ENCODE assay signal across 20 cellular contexts in genomic region chr6:40807484-40807883, GRCh38.
DNase-seq lines count a peak whose midpoint lies in the region; ATAC-seq, FAIRE-seq and TF ChIP-seq lines count a peak whose summit lies in the region.
"Had no signal": no experiment of that assay in that cellular context is flagged by ENCODE, and none has a peak within 500 bp of the region (broad histone marks: within the 10 kb centered on the region; RNA-seq: fewer than 3 reads in every experiment).

No MANE protein-coding gene starts in this region.

- H3K27ac ChIP-seq in small intestine (ENCODE audit: low read depth in 1 of 2, low read length in 1 of 2), result no peak overlapping the region
- H3K27ac ChIP-seq: cardiac muscle cell, PC-9 had no signal

- no peak for TF ChIP-seq POLR2A in H54 (IDR thresholded peaks at IDR 0.05; ENCODE audit: low read depth, low read length)

- DNase-seq in H54 (ENCODE audit: insufficient read length, low spot score), result peak; percentile 17
- DNase-seq in RPMI7951 (ENCODE audit: low read depth), result peak; percentile 81
- DNase-seq in glomerular visceral epithelial cell (ENCODE audit: extremely low spot score), result peak; percentile 69
- DNase-seq in small intestine, result peak; percentile 71
- DNase-seq: HCEC 1CT; left ventricle myocardium superior; MM.1S; naive thymus-derived CD4-positive, alpha-beta T cell; NCI-H2029 treated with DMSO at 0.1 percent for 48 hours; NCI-H526; PC-9; stimulated activated naive CD4-positive, alpha-beta T cell; T-cell had no signal

- peak; percentile 81 for FAIRE-seq in H54 (lab: Jason Lieb, UNC)
- no peak for FAIRE-seq in small intestine (lab: Jason Lieb, UNC)

- peaks cover 13% of the 10 kb centered on the region for H3K4me1 Mint-ChIP-seq in stimulated activated memory B cell treated with anti-CD40 and anti-IgM and Interleukin-4, amounts not matched to agents 10 μg/mL and 1 μg/mL and 100 μg/mL, for 72 hours
- H3K4me1 Mint-ChIP-seq: T-cell had no signal

- H3K9me3 ChIP-seq in small intestine (ENCODE audit: control insufficient read depth, low read depth), result no peaks in the 10 kb centered on the region

- H3K36me3 ChIP-seq in small intestine (ENCODE audit: control insufficient read depth in 2 of 2, insufficient read depth in 2 of 2, low read length in 2 of 2), result no peaks in the 10 kb centered on the region
- H3K36me3 ChIP-seq: cardiac muscle cell had no signal

- WGBS in small intestine, 3 donors, result 32 to 64% (median 39%) methylated on average over 5 of the region's 5 CpGs

- H3K4me1 ChIP-seq in small intestine (ENCODE audit: control insufficient read depth in 2 of 2, insufficient read depth in 1 of 2, low read depth in 1 of 2, low read length in 1 of 2), result no peaks in the 10 kb centered on the region

- H3K27me3 ChIP-seq in small intestine (ENCODE audit: control insufficient read depth in 2 of 2, insufficient read depth in 2 of 2, low read length in 2 of 2), result no peaks in the 10 kb centered on the region
- H3K27me3 ChIP-seq: cardiac muscle cell had no signal

- ATAC-seq in GM19467 (IDR thresholded peaks at IDR 0.05; ENCODE audit: unreplicated experiment) (no peak), GM21717 (IDR thresholded peaks at IDR 0.05; ENCODE audit: unreplicated experiment) (no peak)
- ATAC-seq in stimulated activated memory B cell treated with anti-CD40 and anti-IgM and Interleukin-4, amounts not matched to agents 10 μg/mL and 1 μg/mL and 100 μg/mL, for 72 hours, result no peak
- ATAC-seq: left ventricle myocardium superior; naive thymus-derived CD4-positive, alpha-beta T cell; T-cell had no signal

- H3K27me3 Mint-ChIP-seq in stimulated activated memory B cell treated with anti-CD40 and anti-IgM and Interleukin-4, amounts not matched to agents 10 μg/mL and 1 μg/mL and 100 μg/mL, for 72 hours, result no peaks in the 10 kb centered on the region
- H3K27me3 Mint-ChIP-seq: T-cell had no signal

- no peaks in the 10 kb centered on the region for H3K9me3 Mint-ChIP-seq in stimulated activated memory B cell treated with anti-CD40 and anti-IgM and Interleukin-4, amounts not matched to agents 10 μg/mL and 1 μg/mL and 100 μg/mL, for 72 hours
- H3K9me3 Mint-ChIP-seq: naive thymus-derived CD4-positive, alpha-beta T cell; T-cell; type B pancreatic cell had no signal

- no peak overlapping the region for H3K27ac Mint-ChIP-seq in stimulated activated memory B cell treated with anti-CD40 and anti-IgM and Interleukin-4, amounts not matched to agents 10 μg/mL and 1 μg/mL and 100 μg/mL, for 72 hours
- H3K27ac Mint-ChIP-seq: CD14-positive monocyte; naive thymus-derived CD4-positive, alpha-beta T cell; progenitor cell of endocrine pancreas; T-cell had no signal

- no peak overlapping the region for H3K4me3 ChIP-seq in small intestine (ENCODE audit: low read depth in 1 of 2, low read length in 2 of 2)
- H3K4me3 ChIP-seq: cardiac muscle cell, PC-9 had no signal

- no peak overlapping the region for H3K4me3 Mint-ChIP-seq in stimulated activated memory B cell treated with anti-CD40 and anti-IgM and Interleukin-4, amounts not matched to agents 10 μg/mL and 1 μg/mL and 100 μg/mL, for 72 hours
- H3K4me3 Mint-ChIP-seq: CD14-positive monocyte; naive thymus-derived CD4-positive, alpha-beta T cell; T-cell; type B pancreatic cell had no signal

- no peaks in the 10 kb centered on the region for H3K36me3 Mint-ChIP-seq in stimulated activated memory B cell treated with anti-CD40 and anti-IgM and Interleukin-4, amounts not matched to agents 10 μg/mL and 1 μg/mL and 100 μg/mL, for 72 hours
- H3K36me3 Mint-ChIP-seq: CD14-positive monocyte; naive thymus-derived CD4-positive, alpha-beta T cell; T-cell; type B pancreatic cell had no signal

Comparison
In these comparisons a context has a peak if more than half of its experiments do, and no peak if none do; other contexts are left out.
1. DNase-seq: peak in every context shown above with its lines; median percentile 81 in RPMI7951; 71 in small intestine; 69 in glomerular visceral epithelial cell; 17 in H54.